Comparison of ENCODE assay signal across 1 cellular context in genomic region chr5:6236170-6236793, GRCh38.
TF ChIP-seq lines count a peak whose summit lies in the region.

No MANE protein-coding gene starts in this region.

TF ChIP-seq in GM12878, 131 proteins besides CTCF, POLR2A, EP300 and RAD21 (continued from another document):
- TF ChIP-seq CREM (IDR thresholded peaks at IDR 0.05; ENCODE audit: low read depth) (no peak), SIN3A (IDR thresholded peaks at IDR 0.05; ENCODE audit: low read depth, low read length) (no peak), TARDBP (IDR thresholded peaks at IDR 0.05; ENCODE audit: borderline replicate concordance) (no peak), SKIL (IDR thresholded peaks at IDR 0.05; ENCODE audit: low read depth, poor library complexity, severe bottlenecking) (no peak), CUX1 (IDR thresholded peaks at IDR 0.05; ENCODE audit: insufficient replicate concordance, low read depth, low read length) (no peak), ATF2 (IDR thresholded peaks at IDR 0.05; ENCODE audit: low read length) (no peak), HDGF (IDR thresholded peaks at IDR 0.05) (no peak), POLR2AphosphoS5 (IDR thresholded peaks at IDR 0.05; ENCODE audit: low read length) (no peak), ZNF274 (IDR thresholded peaks at IDR 0.05; ENCODE audit: insufficient read depth, insufficient read length) (no peak), RELA (IDR thresholded peaks at IDR 0.05; ENCODE audit: borderline replicate concordance, partially characterized antibody) (no peak), SRF (IDR thresholded peaks at IDR 0.05; ENCODE audit: low read depth in 2 of 2, low read length in 2 of 2) (no peak), TCF7 (IDR thresholded peaks at IDR 0.05; ENCODE audit: borderline replicate concordance) (no peak), KLF5 (IDR thresholded peaks at IDR 0.05; ENCODE audit: partially characterized antibody) (no peak), STAT3 (IDR thresholded peaks at IDR 0.05; ENCODE audit: low read depth, low read length) (no peak), TCF12 (IDR thresholded peaks at IDR 0.05; ENCODE audit: low read depth, low read length) (no peak)
